Comparison of ENCODE assay signal across 9 cellular contexts in genomic region chr20:50190251-50191064, GRCh38. TPM values are rescaled to one million over a fixed set of nuclear protein-coding genes. Genes with fewer than 3 reads are reported as not detected.
DNase-seq lines count a peak whose midpoint lies in the region; FAIRE-seq and TF ChIP-seq lines count a peak whose summit lies in the region.
"Had no signal": no experiment of that assay in that cellular context is flagged by ENCODE, and none has a peak within 500 bp of the region (broad histone marks: within the 10 kb centered on the region; RNA-seq: fewer than 3 reads in every experiment).

Gene CEBPB (plus strand): TSS chr20:50190830. CDS start chr20:50191034, 204 bp downstream.

- peaks cover 7% of the 10 kb centered on the region for H3K36me3 ChIP-seq in muscle layer of colon (ENCODE audit: insufficient read depth, low read length)

- H3K4me1 ChIP-seq in muscle layer of colon (ENCODE audit: insufficient read depth, low read length), result peaks cover 20% of the 10 kb centered on the region

- TF ChIP-seq POLR2A in GM19193 (IDR thresholded peaks at IDR 0.05; ENCODE audit: extremely low read depth, insufficient read depth, insufficient read length) (peak; percentile 76), erythroblast (IDR thresholded peaks at IDR 0.05; ENCODE audit: low read length) (peak; percentile 93)

- no peaks in the 10 kb centered on the region for H3K9me3 ChIP-seq in muscle layer of colon (ENCODE audit: low read length)

- peak within 1 kb of the TSS; percentile 95 for H3K27ac ChIP-seq in muscle layer of colon (ENCODE audit: low read depth, low read length)

- H3K9ac ChIP-seq in muscle layer of colon (ENCODE audit: low read length), result peak within 1 kb of the TSS; percentile 68

- H3K4me3 ChIP-seq in muscle layer of colon (ENCODE audit: low read depth in 1 of 2, low read length in 2 of 2), result peak within 1 kb of the TSS; percentile 74 to 84

- peak; percentile 86 for FAIRE-seq in HTR-8/SVneo (lab: Jason Lieb, UNC)
- FAIRE-seq: colon had no signal

- DNase-seq in Ammon's horn (ENCODE audit: low spot score), result peak; percentile 85
- DNase-seq in HTR-8/SVneo (ENCODE audit: insufficient read length, low spot score), result peak; percentile 100
- DNase-seq in activated T-cell treated with anti-CD3 and anti-CD28 coated beads, Interleukin-2, amount 50 U/mL, for 1 hour, result peak; percentile 87
- DNase-seq in erythroblast (lab: John Stamatoyannopoulos, UW), result peak; percentile 87 to 94
- DNase-seq in stimulated activated CD8-positive, alpha-beta memory T cell treated with anti-CD3 and anti-CD28 coated beads, Interleukin-7, amount 100 ng/mL, for 4 hours (ENCODE audit: low read depth in 2 of 2), result peak; percentile 60 to 80

- no peaks in the 10 kb centered on the region for H3K27me3 ChIP-seq in muscle layer of colon (ENCODE audit: control insufficient read depth in 1 of 2, insufficient read depth in 2 of 2, low read length in 2 of 2)

TF ChIP-seq in PFSK-1, 5 proteins besides CTCF, POLR2A, EP300 and RAD21:
- TF ChIP-seq POLR2AphosphoS5 (IDR thresholded peaks at IDR 0.05; ENCODE audit: low read depth, low read length) (peak; percentile 95), FOXP2 (optimal IDR thresholded peaks at IDR 0.05; ENCODE audit: borderline replicate concordance, extremely low read depth, extremely low read length, insufficient read depth) (no peak), TAF1 (IDR thresholded peaks at IDR 0.05; ENCODE audit: borderline replicate concordance, insufficient read depth, low read length) (peak; percentile 60; the same call in 1 of the 2 replicates), SIN3A (IDR thresholded peaks at IDR 0.05; ENCODE audit: borderline replicate concordance, insufficient read depth, low read length) (no peak)
- TF ChIP-seq, protein P1, sequence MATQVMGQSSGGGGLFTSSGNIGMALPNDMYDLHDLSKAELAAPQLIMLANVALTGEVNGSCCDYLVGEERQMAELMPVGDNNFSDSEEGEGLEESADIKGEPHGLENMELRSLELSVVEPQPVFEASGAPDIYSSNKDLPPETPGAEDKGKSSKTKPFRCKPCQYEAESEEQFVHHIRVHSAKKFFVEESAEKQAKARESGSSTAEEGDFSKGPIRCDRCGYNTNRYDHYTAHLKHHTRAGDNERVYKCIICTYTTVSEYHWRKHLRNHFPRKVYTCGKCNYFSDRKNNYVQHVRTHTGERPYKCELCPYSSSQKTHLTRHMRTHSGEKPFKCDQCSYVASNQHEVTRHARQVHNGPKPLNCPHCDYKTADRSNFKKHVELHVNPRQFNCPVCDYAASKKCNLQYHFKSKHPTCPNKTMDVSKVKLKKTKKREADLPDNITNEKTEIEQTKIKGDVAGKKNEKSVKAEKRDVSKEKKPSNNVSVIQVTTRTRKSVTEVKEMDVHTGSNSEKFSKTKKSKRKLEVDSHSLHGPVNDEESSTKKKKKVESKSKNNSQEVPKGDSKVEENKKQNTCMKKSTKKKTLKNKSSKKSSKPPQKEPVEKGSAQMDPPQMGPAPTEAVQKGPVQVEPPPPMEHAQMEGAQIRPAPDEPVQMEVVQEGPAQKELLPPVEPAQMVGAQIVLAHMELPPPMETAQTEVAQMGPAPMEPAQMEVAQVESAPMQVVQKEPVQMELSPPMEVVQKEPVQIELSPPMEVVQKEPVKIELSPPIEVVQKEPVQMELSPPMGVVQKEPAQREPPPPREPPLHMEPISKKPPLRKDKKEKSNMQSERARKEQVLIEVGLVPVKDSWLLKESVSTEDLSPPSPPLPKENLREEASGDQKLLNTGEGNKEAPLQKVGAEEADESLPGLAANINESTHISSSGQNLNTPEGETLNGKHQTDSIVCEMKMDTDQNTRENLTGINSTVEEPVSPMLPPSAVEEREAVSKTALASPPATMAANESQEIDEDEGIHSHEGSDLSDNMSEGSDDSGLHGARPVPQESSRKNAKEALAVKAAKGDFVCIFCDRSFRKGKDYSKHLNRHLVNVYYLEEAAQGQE (IDR thresholded peaks at IDR 0.05; ENCODE audit: insufficient read depth in 1 of 2, low read depth in 2 of 2, low read length in 2 of 2), result 0 out of 4 replicates have a peak, but pooled peaks have one; percentile 34 to 52

RNA-seq across cellular contexts. Expression of gene CEBPB, which starts in this region (rescaled TPM):
- polyA plus RNA-seq in PFSK-1 (2012; ENCODE audit: insufficient read length, low read depth), result 175 TPM

Comparison
In these comparisons a context has a peak if more than half of its experiments do, and no peak if none do; other contexts are left out.
1. Peak in every context shown above with its lines: DNase-seq, H3K4me3 ChIP-seq and H3K27ac ChIP-seq.